31 cellular contexts compared by ENCODE assay signal in the genomic region with DNA sequence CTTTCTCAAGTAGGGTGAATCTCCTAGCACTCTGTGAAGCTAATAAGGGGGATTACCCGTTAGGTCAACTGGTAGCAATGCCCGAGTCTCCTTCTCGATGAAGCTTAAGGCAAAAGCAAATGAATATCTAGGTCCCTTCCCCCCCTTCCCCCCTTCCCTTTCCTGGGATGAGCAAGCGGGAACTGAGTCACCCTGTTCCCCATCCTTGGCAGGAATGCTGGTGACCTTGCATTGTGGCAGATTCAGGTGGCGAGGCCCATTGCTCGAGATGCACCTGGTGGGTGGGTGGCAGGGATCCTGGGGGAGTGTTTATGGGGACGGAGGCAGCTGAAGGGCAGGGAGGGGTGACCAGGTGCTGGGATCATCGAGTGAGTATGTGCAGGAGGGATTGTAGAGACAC. TPM values are rescaled to one million over a fixed set of nuclear protein-coding genes. Genes with fewer than 3 reads are reported as not detected.
DNase-seq lines count a peak whose midpoint lies in the region; TF ChIP-seq lines count a peak whose summit lies in the region.
"Had no signal": no experiment of that assay in that cellular context is flagged by ENCODE, and none has a peak within 500 bp of the region (broad histone marks: within the 10 kb centered on the region; RNA-seq: fewer than 3 reads in every experiment).

No MANE protein-coding gene starts in this region.

- no peak overlapping the region for H3K4ac ChIP-seq in neuronal stem cell (ENCODE audit: low read length)

- no peak overlapping the region for H4K8ac ChIP-seq in neuronal stem cell (ENCODE audit: low read depth, low read length)

- H2BK5ac ChIP-seq in neuronal stem cell (ENCODE audit: low read length): no peak overlapping the region

- H3K9me3 ChIP-seq in adrenal gland (replicated peaks in 1 of 3): no peaks in the 10 kb centered on the region
- peaks cover 0 to 2% of the 10 kb centered on the region in 2 donors for H3K9me3 ChIP-seq in neuronal stem cell (replicated peaks in 1 of 2; ENCODE audit: control insufficient read depth in 2 of 2, insufficient read depth in 1 of 2, low read depth in 1 of 2, low read length in 2 of 2)
- H3K9me3 ChIP-seq: esophagus muscularis mucosa, right lobe of liver, upper lobe of left lung had no signal

- no peak for TF ChIP-seq POLR2A in adrenal gland (IDR thresholded peaks at IDR 0.05)

- H3K79me1 ChIP-seq in neuronal stem cell (ENCODE audit: low read depth, low read length): no peaks in the 10 kb centered on the region

- no peak overlapping the region for H3K4me2 ChIP-seq in neuronal stem cell (ENCODE audit: insufficient read depth, low read length, poor library complexity, severe bottlenecking)
- H3K4me2 ChIP-seq: hepatocyte, neural progenitor cell had no signal

- peak; percentile 65 for DNase-seq in EL
- peak; percentile 19 for DNase-seq in HFFc6
- peak; percentile 57 to 82 (median 69) for DNase-seq in adrenal gland
- DNase-seq in neuronal stem cell (ENCODE audit: low spot score): no peak
- DNase-seq in anterior cingulate cortex (lab: John Stamatoyannopoulos, UW): no peak
- no peak for DNase-seq in NCI-H1436 (lab: John Stamatoyannopoulos, UW)
- DNase-seq in NCI-H69 (lab: John Stamatoyannopoulos, UW): no peak
- DNase-seq: activated B cell treated with CpG ODN at 0.5 μM for 24 hours; activated naive CD4-positive, alpha-beta T cell treated with anti-CD3 and anti-CD28 coated beads, Interleukin-2, amount 10 ng/mL, durations not matched to agents 7 days and 5 days; amniotic stem cell; DND-41; effector memory CD4-positive, alpha-beta T cell; KBM-7; left colon; MM.1S; NCI-H1417; NCI-H2081 treated with DMSO at 0.1 percent for 48 hours; NCI-H345; NCI-H82; right lobe of liver; Right ventricle myocardium superior; stimulated activated CD4-positive, alpha-beta T cell treated with anti-CD3 and anti-CD28 coated beads, Interleukin-4, amount 100 ng/mL, for 1 hour; SW 1271; T1000; upper lobe of left lung had no signal

- no peak overlapping the region for H3K27ac ChIP-seq in adrenal gland
- no peak overlapping the region for H3K27ac ChIP-seq in neuronal stem cell (replicated peaks; ENCODE audit: low read length)
- H3K27ac ChIP-seq: esophagus muscularis mucosa, hepatocyte, neural progenitor cell, right lobe of liver, upper lobe of left lung had no signal

- H4K91ac ChIP-seq in neuronal stem cell (ENCODE audit: low read depth, low read length, poor library complexity): no peak overlapping the region

- peak overlapping the region; percentile 49 for H3K18ac ChIP-seq in neuronal stem cell (ENCODE audit: low read length)

- H3K4me1 ChIP-seq in adrenal gland (replicated peaks in 1 of 2): no peaks in the 10 kb centered on the region
- H3K4me1 ChIP-seq in neuronal stem cell (ENCODE audit: control insufficient read depth in 2 of 2, insufficient read depth in 1 of 2, low read depth in 1 of 2, low read length in 2 of 2): peaks cover 0 to 2% of the 10 kb centered on the region in 2 donors
- H3K4me1 ChIP-seq: neural progenitor cell, right lobe of liver had no signal

- no peak overlapping the region for H3K4me3 ChIP-seq in adrenal gland
- peak overlapping the region in 1 of 2 donors; percentile 6 for H3K4me3 ChIP-seq in neuronal stem cell (ENCODE audit: low read length in 2 of 2)
- H3K4me3 ChIP-seq: esophagus muscularis mucosa, hepatocyte, neural progenitor cell, right lobe of liver, upper lobe of left lung had no signal

- no peak overlapping the region for H2AFZ ChIP-seq in neuronal stem cell (ENCODE audit: low read length)
- H2AFZ ChIP-seq: hepatocyte, neural progenitor cell had no signal

- peaks cover 7% of the 10 kb centered on the region for H3K27me3 Mint-ChIP-seq in HFFc6 (ENCODE audit: insufficient read depth)
- H3K27me3 Mint-ChIP-seq: memory B cell had no signal

- H2BK15ac ChIP-seq in neuronal stem cell (ENCODE audit: low read length): no peak overlapping the region

- no peaks in the 10 kb centered on the region for H3K36me3 Mint-ChIP-seq in HFFc6 (ENCODE audit: low read depth)
- H3K36me3 Mint-ChIP-seq: activated naive CD4-positive, alpha-beta T cell treated with anti-CD3 and anti-CD28 coated beads, Interleukin-2, amount 10 ng/mL, durations not matched to agents 7 days and 5 days; memory B cell; neural progenitor cell had no signal

- H2BK120ac ChIP-seq in neuronal stem cell (ENCODE audit: low read depth, low read length): no peak overlapping the region

- H3K9me3 Mint-ChIP-seq in HFFc6: no peaks in the 10 kb centered on the region
- H3K9me3 Mint-ChIP-seq: activated B cell treated with CpG ODN at 0.5 μM for 24 hours; activated naive CD4-positive, alpha-beta T cell treated with anti-CD3 and anti-CD28 coated beads, Interleukin-2, amount 10 ng/mL, durations not matched to agents 7 days and 5 days; memory B cell; neural progenitor cell had no signal

- H3K4me1 Mint-ChIP-seq in HFFc6 (ENCODE audit: low read depth): peaks cover 24% of the 10 kb centered on the region
- H3K4me1 Mint-ChIP-seq: activated naive CD4-positive, alpha-beta T cell treated with anti-CD3 and anti-CD28 coated beads, Interleukin-2, amount 10 ng/mL, durations not matched to agents 7 days and 5 days; memory B cell had no signal

- no peak overlapping the region for H3K4me3 Mint-ChIP-seq in HFFc6
- H3K4me3 Mint-ChIP-seq: activated B cell treated with CpG ODN at 0.5 μM for 24 hours; activated naive CD4-positive, alpha-beta T cell treated with anti-CD3 and anti-CD28 coated beads, Interleukin-2, amount 10 ng/mL, durations not matched to agents 7 days and 5 days; CD14-positive monocyte; memory B cell; neural progenitor cell had no signal

- H3K9ac ChIP-seq in neuronal stem cell (ENCODE audit: low read depth, low read length, poor library complexity): peak overlapping the region; percentile 50
- H3K9ac ChIP-seq: neural progenitor cell had no signal

- peak overlapping the region; percentile 30; the same call in 1 of the 2 replicates for H3K27ac Mint-ChIP-seq in HFFc6
- H3K27ac Mint-ChIP-seq: activated B cell treated with CpG ODN at 0.5 μM for 24 hours; activated naive CD4-positive, alpha-beta T cell treated with anti-CD3 and anti-CD28 coated beads, Interleukin-2, amount 10 ng/mL, durations not matched to agents 7 days and 5 days; memory B cell had no signal

- H2BK12ac ChIP-seq in neuronal stem cell (ENCODE audit: low read length): no peak overlapping the region

- H2AK5ac ChIP-seq in neuronal stem cell (ENCODE audit: low read depth, low read length): no peak overlapping the region

- peak overlapping the region; percentile 33 for H3K14ac ChIP-seq in neuronal stem cell (ENCODE audit: low read length)

- no peak overlapping the region for H3K23ac ChIP-seq in neuronal stem cell (ENCODE audit: low read depth, low read length, poor library complexity)

- 37 to 55% (median 40%) methylated on average over 6 to 8 of the region's 8 CpGs for WGBS in adrenal gland, 4 donors
- no CpG with 5 or more reads among the region's 8 CpGs for WGBS in neuronal stem cell (ENCODE audit: extremely low coverage in 2 of 2, insufficient read length in 2 of 2, insufficient replicate concordance in 1 of 2), 2 donors

- H3K36me3 ChIP-seq in adrenal gland (replicated peaks in 1 of 2) (no peaks in the 10 kb centered on the region), neuronal stem cell (replicated peaks in 1 of 2; ENCODE audit: control insufficient read depth in 2 of 2, insufficient read depth in 2 of 2, low read length in 2 of 2) (no peaks in the 10 kb centered on the region)
- H3K36me3 ChIP-seq: neural progenitor cell, right lobe of liver, upper lobe of left lung had no signal

- TF ChIP-seq CTCF in HFFc6 (IDR thresholded peaks at IDR 0.05): no peak
- TF ChIP-seq CTCF in adrenal gland (IDR thresholded peaks at IDR 0.05): no peak

- H3K27me3 ChIP-seq in adrenal gland (no peaks in the 10 kb centered on the region), neuronal stem cell (ENCODE audit: control insufficient read depth in 3 of 3, insufficient read depth in 3 of 3, low read depth in 1 of 3, low read length in 3 of 3) (peaks cover 0 to 13% (median 0%) of the 10 kb centered on the region in 3 experiments)
- H3K27me3 ChIP-seq: esophagus muscularis mucosa, neural progenitor cell, right lobe of liver, upper lobe of left lung had no signal

- intact Hi-C loops in adrenal gland (cut with DNase I): no loop called here

RNA-seq across cellular contexts. Expression of a gene that starts 7.1 kb away (rescaled TPM):
- 1 to 10 TPM in 5 of 6 experiments, under 1 TPM in 1; 0.59 to 2.3 (median 1.5) TPM for total RNA-seq in HFFc6 (2021; fragmentation: NEBNext Ultra II Directional; extraction: Animal tissue kit (Norgen Biotek cat#: 25700))
- 1 to 10 TPM in 6 of 8 donors, under 1 TPM in 2; 0.30 to 6.1 (median 1.3) TPM for total RNA-seq in adrenal gland
- polyA plus RNA-seq in adrenal gland: 1 to 10 TPM in 1 of 3 donors, under 1 TPM in 2; 0.80 to 1.3 (median 0.88) TPM
- 2.9 TPM for polyA plus RNA-seq in neuronal stem cell (2013, experiment 1 of 2)
- polyA plus RNA-seq in neuronal stem cell (2013, experiment 2 of 2): 2.8 TPM
- total RNA-seq: activated B cell treated with CpG ODN at 0.5 μM for 24 hours, HT-29 had no signal
- polyA plus RNA-seq: CD14-positive monocyte had no signal

Comparison
In these comparisons a context has a peak if more than half of its experiments do, and no peak if none do; other contexts are left out.
1. DNase-seq: peak in EL (single experiment), HFFc6 (single experiment) and adrenal gland (7 of 7); none in neuronal stem cell (single experiment), anterior cingulate cortex (0 of 58), NCI-H1436 (single experiment) and NCI-H69 (single experiment).